In genomic region chr12:51749201-51749985, GRCh38 we compare ENCODE assay signal across 25 cellular contexts.
DNase-seq lines count a peak whose midpoint lies in the region; ATAC-seq, FAIRE-seq and TF ChIP-seq lines count a peak whose summit lies in the region.
"Had no signal": no experiment of that assay in that cellular context is flagged by ENCODE, and none has a peak within 500 bp of the region (broad histone marks: within the 10 kb centered on the region; RNA-seq: fewer than 3 reads in every experiment).

No MANE protein-coding gene starts in this region.

- no TSS peak for BruUV-seq in HepG2 (replicated peaks; lab: Mats Ljungman, UMichigan)

- no peak for ATAC-seq in HepG2
- ATAC-seq: GM23338 had no signal

- H3K27ac Mint-ChIP-seq in chondrocyte (ENCODE audit: unreplicated experiment), result no peak overlapping the region
- H3K27ac Mint-ChIP-seq: CD4-positive, alpha-beta T cell; GM23338; HFFc6 had no signal

- peaks cover 5% of the 10 kb centered on the region for H3K36me3 Mint-ChIP-seq in chondrocyte (ENCODE audit: low read depth)

- no peak overlapping the region for H2AFZ ChIP-seq in HepG2 (ENCODE audit: low read length)
- H2AFZ ChIP-seq: GM23338 had no signal

- H3K27ac ChIP-seq in caudate nucleus (ENCODE audit: low read depth, low read length), result peak overlapping the region; percentile 78
- no peak overlapping the region for H3K27ac ChIP-seq in HepG2 (ENCODE audit: extremely low read length, insufficient read depth, low read length)
- H3K27ac ChIP-seq: BLaER1, KMS-11, RWPE1 had no signal

- peaks cover 4% of the 10 kb centered on the region for H3K4me1 ChIP-seq in HepG2 (ENCODE audit: insufficient read depth, low read length)
- H3K4me1 ChIP-seq: HAP-1 had no signal

- peaks cover 2% of the 10 kb centered on the region for H3K4me1 Mint-ChIP-seq in chondrocyte (ENCODE audit: low read depth)
- H3K4me1 Mint-ChIP-seq: GM23338 had no signal

- no peak overlapping the region for H3K4me3 Mint-ChIP-seq in chondrocyte (ENCODE audit: unreplicated experiment)
- H3K4me3 Mint-ChIP-seq: CD4-positive, alpha-beta T cell; GM23338; HFFc6 had no signal

- H3K27me3 ChIP-seq in HepG2 (ENCODE audit: control insufficient read depth in 1 of 2, insufficient read depth in 2 of 2, low read length in 2 of 2), result no peaks in the 10 kb centered on the region
- H3K27me3 ChIP-seq: BLaER1 had no signal

- no peak overlapping the region for H3K4me3 ChIP-seq in HepG2 (replicated peaks in 1 of 3; ENCODE audit: insufficient read depth in 1 of 3, low read depth in 2 of 3, low read length in 3 of 3)
- H3K4me3 ChIP-seq: BLaER1, GM23338, HAP-1 had no signal

- TF ChIP-seq CTCF in HepG2 (CRISPR knock-in tag; IDR thresholded peaks at IDR 0.05), result no peak
- TF ChIP-seq CTCF in chondrocyte (IDR thresholded peaks at IDR 0.05), result no peak

- H3K9ac ChIP-seq in HepG2 (ENCODE audit: insufficient read depth, low read depth, low read length), result no peak overlapping the region
- H3K9ac ChIP-seq: BLaER1, KMS-11 had no signal

- H3K9me3 Mint-ChIP-seq in chondrocyte (ENCODE audit: low read depth), result no peaks in the 10 kb centered on the region
- H3K9me3 Mint-ChIP-seq: CD4-positive, alpha-beta T cell; GM23338; HFFc6 had no signal

- H3K79me2 ChIP-seq in HepG2 (ENCODE audit: insufficient read depth, low read length), result no peaks in the 10 kb centered on the region

- no peaks in the 10 kb centered on the region for H3K36me3 ChIP-seq in HepG2 (replicated peaks in 1 of 2; ENCODE audit: control insufficient read depth in 1 of 2, insufficient read depth in 2 of 2, low read length in 2 of 2)
- H3K36me3 ChIP-seq: BLaER1, HAP-1 had no signal

- FAIRE-seq in HepG2 (lab: Jason Lieb, UNC), result no peak
- FAIRE-seq: D721Med, GM18507, HTR-8/SVneo had no signal

- no peak for TF ChIP-seq RAD21 in HepG2 (CRISPR knock-in tag; IDR thresholded peaks at IDR 0.05)

- TF ChIP-seq POLR2A in HepG2 (IDR thresholded peaks at IDR 0.05; ENCODE audit: insufficient read depth in 1 of 2, low read depth in 2 of 2, low read length in 2 of 2), result no peak

- TF ChIP-seq EP300 in HepG2 (IDR thresholded peaks at IDR 0.05; ENCODE audit: low read depth in 2 of 2, low read length in 2 of 2), result no peak
- no peak for TF ChIP-seq EP300 in HepG2 (CRISPR knock-in tag; IDR thresholded peaks at IDR 0.05; ENCODE audit: borderline replicate concordance)

- POLR2A ChIA-PET in HepG2 (lab: Yijun Ruan, JAX), result no interaction called here

- H4K20me1 ChIP-seq in HepG2 (ENCODE audit: insufficient read depth, low read length), result no peaks in the 10 kb centered on the region
- H4K20me1 ChIP-seq: BLaER1 had no signal

- H3K9me3 ChIP-seq in HepG2 (ENCODE audit: low read length), result no peaks in the 10 kb centered on the region
- H3K9me3 ChIP-seq: BLaER1, HAP-1 had no signal

- no peak overlapping the region for H3K4me2 ChIP-seq in HepG2 (ENCODE audit: low read depth, low read length)
- H3K4me2 ChIP-seq: BLaER1, GM23338, KMS-11 had no signal

- no peaks in the 10 kb centered on the region for H3K27me3 Mint-ChIP-seq in chondrocyte (ENCODE audit: low read depth)

- in situ Hi-C loops in HepG2 (cut with HindIII; ENCODE audit: extremely low pct_ligation_motif_present, low pct_unique_long_range_greater_than_20kb), result no loop called here

- CTCF ChIA-PET in HepG2 (lab: Yijun Ruan, JAX; ENCODE audit: low intra/inter-chr PET ratio, low total read pairs), result no interaction called here

- WGBS in HepG2 (ENCODE audit: low lambda C conversion rate), result 83% methylated on average over 10 of the region's 10 CpGs

- intact Hi-C loops in HepG2 (cut with micrococcal nuclease; ENCODE audit: unreplicated experiment), result no loop called here

- DNase-seq in Ammon's horn (ENCODE audit: low spot score), result peak; percentile 56
- peak in 43 of 61 donors; percentile 9 to 90 (median 46) for DNase-seq in caudate nucleus (lab: John Stamatoyannopoulos, UW)
- no peak for DNase-seq in HepG2 (ENCODE audit: low spot score)
- DNase-seq in superior temporal gyrus (ENCODE audit: extremely low spot score), result peak; percentile 65
- no peak for DNase-seq in chondrocyte (ENCODE audit: low spot score)
- no peak for DNase-seq in stimulated activated naive CD4-positive, alpha-beta T cell (lab: John Stamatoyannopoulos, UW)
- DNase-seq in amniotic stem cell (lab: John Stamatoyannopoulos, UW), result no peak
- DNase-seq: 8988T; CD4-positive, alpha-beta T cell; HFFc6; MM.1S; NCI-H1417; NCI-H1694; NCI-H2029 treated with DMSO at 0.1 percent for 48 hours; NCI-H446 treated with DMSO at 0.1 percent for 48 hours; NCI-H526 treated with DMSO at 0.1 percent for 48 hours; SHP77 had no signal

TF ChIP-seq in HepG2, 621 proteins besides CTCF, POLR2A, EP300 and RAD21:
- no peak for TF ChIP-seq ZNF546 (CRISPR knock-in tag; conservative IDR thresholded peaks at IDR 0.05)
- TF ChIP-seq ZNF558 (CRISPR knock-in tag; IDR thresholded peaks at IDR 0.05; ENCODE audit: borderline replicate concordance), result no peak
- TF ChIP-seq THRA (CRISPR knock-in tag; IDR thresholded peaks at IDR 0.05; ENCODE audit: borderline replicate concordance), result no peak
- TF ChIP-seq KDM5A (IDR thresholded peaks at IDR 0.05; ENCODE audit: borderline replicate concordance, low read length), result no peak
- no peak for TF ChIP-seq HBP1 (CRISPR knock-in tag; IDR thresholded peaks at IDR 0.05; ENCODE audit: low read depth)
- TF ChIP-seq MAFF (IDR thresholded peaks at IDR 0.05; ENCODE audit: low read depth, low read length), result peak; percentile 43; the same call in 1 of the 2 replicates
- no peak for TF ChIP-seq TOPORS (CRISPR knock-in tag; IDR thresholded peaks at IDR 0.05)
- no peak for TF ChIP-seq ZNF501 (CRISPR knock-in tag; IDR thresholded peaks at IDR 0.05)
- no peak for TF ChIP-seq PRMT3 (CRISPR knock-in tag; IDR thresholded peaks at IDR 0.05; ENCODE audit: borderline replicate concordance, low read depth)
- no peak for TF ChIP-seq FLYWCH1 (CRISPR knock-in tag; IDR thresholded peaks at IDR 0.05)
- no peak for TF ChIP-seq MXD3 (CRISPR knock-in tag; IDR thresholded peaks at IDR 0.05)
- TF ChIP-seq SP2 (CRISPR knock-in tag; IDR thresholded peaks at IDR 0.05), result no peak
- TF ChIP-seq SP1 (IDR thresholded peaks at IDR 0.05), result no peak
- TF ChIP-seq SP1 (CRISPR knock-in tag; IDR thresholded peaks at IDR 0.05), result no peak
- TF ChIP-seq MAFK (conservative IDR thresholded peaks at IDR 0.05 in 1 of 2, IDR thresholded peaks at IDR 0.05 in 1 of 2; ENCODE audit: low read length in 2 of 2), result peak; percentile 32 to 73; a peak in 3 of 4 replicates
- TF ChIP-seq ATF2 (CRISPR knock-in tag; IDR thresholded peaks at IDR 0.05), result no peak
- no peak for TF ChIP-seq TEAD2 (CRISPR knock-in tag; IDR thresholded peaks at IDR 0.05)
- TF ChIP-seq NCOA1 (CRISPR knock-in tag; IDR thresholded peaks at IDR 0.05), result no peak
- TF ChIP-seq SOX6 (IDR thresholded peaks at IDR 0.05), result no peak
- no peak for TF ChIP-seq SOX6 (CRISPR knock-in tag; IDR thresholded peaks at IDR 0.05)

Comparison
In these comparisons a context has a peak if more than half of its experiments do, and no peak if none do; other contexts are left out.
1. DNase-seq: peak in Ammon's horn (single experiment), caudate nucleus (43 of 61) and superior temporal gyrus (single experiment); none in HepG2 (single experiment), chondrocyte (single experiment), stimulated activated naive CD4-positive, alpha-beta T cell (0 of 6) and amniotic stem cell (single experiment).